ENCODE assay signal across 1 cellular context in genomic region chr19:55146078-55146647, GRCh38.
TF ChIP-seq lines count a peak whose summit lies in the region.

No MANE protein-coding gene starts in this region.

TF ChIP-seq in K562, 482 proteins besides CTCF, POLR2A, EP300 and RAD21 (continued from another document and continues in another):
- TF ChIP-seq MGA (IDR thresholded peaks at IDR 0.05) (no peak), HDAC6 (IDR thresholded peaks at IDR 0.05; ENCODE audit: low read depth, low read length) (no peak), JUN (IDR thresholded peaks at IDR 0.05; ENCODE audit: borderline replicate concordance, low read depth, low read length) (0 out of 2 replicates have a peak, but pooled peaks have one; percentile 13), JUN (CRISPR knock-in tag; IDR thresholded peaks at IDR 0.05; ENCODE audit: borderline replicate concordance) (no peak), E2F5 (CRISPR knock-in tag; IDR thresholded peaks at IDR 0.05) (no peak), ZNF354B (CRISPR knock-in tag; IDR thresholded peaks at IDR 0.05) (no peak), ZNF644 (tag; IDR thresholded peaks at IDR 0.05; ENCODE audit: low read depth) (no peak), DLX4 (CRISPR knock-in tag; IDR thresholded peaks at IDR 0.05) (no peak), BCOR (IDR thresholded peaks at IDR 0.05) (peak; percentile 16; the same call in 1 of the 2 replicates), KDM4B (IDR thresholded peaks at IDR 0.05; ENCODE audit: borderline replicate concordance in 2 of 2, low read depth in 1 of 2) (0 out of 4 replicates have a peak, but pooled peaks of 1 of the 2 experiments have one; percentile 50), ZNF79 (CRISPR knock-in tag; IDR thresholded peaks at IDR 0.05; ENCODE audit: low read depth) (no peak), PKNOX1 (IDR thresholded peaks at IDR 0.05) (no peak), ASH1L (IDR thresholded peaks at IDR 0.05; ENCODE audit: borderline replicate concordance, low read depth, partially characterized antibody) (no peak), YBX1 (IDR thresholded peaks at IDR 0.05) (no peak), KLF13 (tag; IDR thresholded peaks at IDR 0.05; ENCODE audit: borderline replicate concordance, low read depth) (no peak), SLC30A9 (CRISPR knock-in tag; IDR thresholded peaks at IDR 0.05) (no peak), SNAPC5 (CRISPR knock-in tag; IDR thresholded peaks at IDR 0.05) (no peak), TFAM (CRISPR knock-in tag; conservative IDR thresholded peaks at IDR 0.05) (no peak), U2AF2 (optimal IDR thresholded peaks at IDR 0.05; ENCODE audit: low read depth, low read length) (no peak), EP400 (IDR thresholded peaks at IDR 0.05) (peak; percentile 57; the same call in 1 of the 2 replicates), TSC22D4 (tag; IDR thresholded peaks at IDR 0.05) (no peak), ZNF561 (CRISPR knock-in tag; conservative IDR thresholded peaks at IDR 0.05) (no peak), SRSF7 (optimal IDR thresholded peaks at IDR 0.05; ENCODE audit: low read depth, low read length) (no peak), KDM1A (IDR thresholded peaks at IDR 0.05) (peak; percentile 19 to 59; a peak in 1 of 4 replicates), ZFPM2 (CRISPR knock-in tag; IDR thresholded peaks at IDR 0.05) (no peak), HNRNPUL1 (IDR thresholded peaks at IDR 0.05; ENCODE audit: low read length) (no peak), ILK (tag; IDR thresholded peaks at IDR 0.05; ENCODE audit: borderline replicate concordance, low read depth) (no peak), STAG1 (CRISPR knock-in tag; IDR thresholded peaks at IDR 0.05; ENCODE audit: borderline replicate concordance) (no peak), CHD1 (IDR thresholded peaks at IDR 0.05; ENCODE audit: low read length) (no peak), CREB3 (tag; conservative IDR thresholded peaks at IDR 0.05; ENCODE audit: low read depth) (no peak), ZNF232 (CRISPR knock-in tag; IDR thresholded peaks at IDR 0.05) (no peak), RBM34 (IDR thresholded peaks at IDR 0.05; ENCODE audit: borderline replicate concordance, insufficient read depth, low read length) (no peak), ATF7 (IDR thresholded peaks at IDR 0.05) (no peak), ZNF586 (CRISPR knock-in tag; conservative IDR thresholded peaks at IDR 0.05) (no peak), USF1 (CRISPR knock-in tag; IDR thresholded peaks at IDR 0.05) (no peak), ZBTB17 (CRISPR knock-in tag; IDR thresholded peaks at IDR 0.05) (no peak), SIN3A (IDR thresholded peaks at IDR 0.05; ENCODE audit: borderline replicate concordance in 2 of 2, control insufficient read depth in 1 of 2, low read depth in 2 of 2, low read length in 2 of 2) (peak in 1 of 2 experiments; percentile 48; a peak in 1 of 4 replicates), MCM3 (IDR thresholded peaks at IDR 0.05) (no peak), ZNF324 (CRISPR knock-in tag; IDR thresholded peaks at IDR 0.05) (no peak), CBFA2T2 (conservative IDR thresholded peaks at IDR 0.05) (0 out of 2 replicates have a peak, but pooled peaks have one; percentile 28), ELF4 (CRISPR knock-in tag; IDR thresholded peaks at IDR 0.05) (no peak), ZNF445 (CRISPR knock-in tag; IDR thresholded peaks at IDR 0.05; ENCODE audit: low read depth) (no peak), ZNF212 (CRISPR knock-in tag; IDR thresholded peaks at IDR 0.05) (no peak), PHB2 (IDR thresholded peaks at IDR 0.05; ENCODE audit: low read depth) (no peak), NR2C2 (CRISPR knock-in tag; IDR thresholded peaks at IDR 0.05) (no peak), NR2C2 (tag; IDR thresholded peaks at IDR 0.05) (no peak), CBX5 (IDR thresholded peaks at IDR 0.05; ENCODE audit: borderline replicate concordance, low read depth) (no peak), GTF2A2 (tag; IDR thresholded peaks at IDR 0.05) (no peak), ZFP91 (CRISPR knock-in tag; IDR thresholded peaks at IDR 0.05) (peak; percentile 99), ZKSCAN3 (CRISPR knock-in tag; IDR thresholded peaks at IDR 0.05) (no peak), ZNF584 (CRISPR knock-in tag; IDR thresholded peaks at IDR 0.05; ENCODE audit: low read depth) (no peak), SIRT6 (IDR thresholded peaks at IDR 0.05; ENCODE audit: low read depth, low read length) (no peak), ZFX (CRISPR knock-in tag; IDR thresholded peaks at IDR 0.05) (no peak), KDM5B (IDR thresholded peaks at IDR 0.05; ENCODE audit: insufficient replicate concordance, low read depth, low read length) (no peak), ESRRA (IDR thresholded peaks at IDR 0.05; ENCODE audit: borderline replicate concordance, low read depth) (no peak), ERF (CRISPR knock-in tag; IDR thresholded peaks at IDR 0.05) (no peak), MTF1 (CRISPR knock-in tag; IDR thresholded peaks at IDR 0.05; ENCODE audit: borderline replicate concordance) (no peak), TRIM24 (IDR thresholded peaks at IDR 0.05) (peak in 1 of 2 experiments; percentile 11; a peak in 1 of 4 replicates), FOXK1 (CRISPR knock-in tag; IDR thresholded peaks at IDR 0.05; ENCODE audit: borderline replicate concordance) (no peak), HNRNPLL (IDR thresholded peaks at IDR 0.05; ENCODE audit: low read depth, low read length, poor library complexity, severe bottlenecking) (no peak), GATAD2B (IDR thresholded peaks at IDR 0.05; ENCODE audit: borderline replicate concordance) (no peak; the same call in 1 of the 2 replicates), CBX1 (IDR thresholded peaks at IDR 0.05; ENCODE audit: low read depth) (no peak)
